Comparison of ENCODE assay signal across 12 cellular contexts in genomic region chr1:202291961-202292712, GRCh38. TPM values are rescaled to one million over a fixed set of nuclear protein-coding genes. Genes with fewer than 3 reads are reported as not detected.
DNase-seq lines count a peak whose midpoint lies in the region; ATAC-seq and TF ChIP-seq lines count a peak whose summit lies in the region.
"Had no signal": no experiment of that assay in that cellular context is flagged by ENCODE, and none has a peak within 500 bp of the region (broad histone marks: within the 10 kb centered on the region; RNA-seq: fewer than 3 reads in every experiment).

No MANE protein-coding gene starts in this region.

- no peak overlapping the region for H3K4me3 ChIP-seq in epithelial cell of esophagus (ENCODE audit: low read length)
- H3K4me3 ChIP-seq in osteoblast (ENCODE audit: insufficient read depth, low read length), result no peak overlapping the region
- H3K4me3 ChIP-seq in suprapubic skin, result no peak overlapping the region

- H3K27ac ChIP-seq in osteoblast (ENCODE audit: low read depth, low read length) (peak overlapping the region; percentile 20), suprapubic skin (no peak overlapping the region)
- H3K27ac ChIP-seq: HL-60 had no signal

- no peaks in the 10 kb centered on the region for H3K79me2 ChIP-seq in osteoblast (ENCODE audit: insufficient read depth, low read length)

- H3K36me3 ChIP-seq in osteoblast (ENCODE audit: insufficient read depth, low read length) (no peaks in the 10 kb centered on the region), suprapubic skin (no peaks in the 10 kb centered on the region)

- no peak for TF ChIP-seq POLR2A in suprapubic skin (IDR thresholded peaks at IDR 0.05)

- TF ChIP-seq CTCF in epithelial cell of esophagus (IDR thresholded peaks at IDR 0.05; ENCODE audit: insufficient read depth, low read depth, low read length, missing control alignments) (no peak), osteoblast (IDR thresholded peaks at IDR 0.05; ENCODE audit: extremely low read depth, low read depth, low read length) (no peak), suprapubic skin (IDR thresholded peaks at IDR 0.05) (no peak)

- H3K9me3 ChIP-seq in osteoblast (ENCODE audit: low read depth, low read length) (no peaks in the 10 kb centered on the region), suprapubic skin (no peaks in the 10 kb centered on the region)

- 71% methylated on average over 5 of the region's 5 CpGs for WGBS in suprapubic skin

- no peak for TF ChIP-seq EP300 in suprapubic skin (IDR thresholded peaks at IDR 0.05)

- no peak overlapping the region for H2AFZ ChIP-seq in osteoblast (ENCODE audit: low read length)

- H3K4me1 ChIP-seq in osteoblast (ENCODE audit: insufficient read depth, low read length) (peaks cover 19% of the 10 kb centered on the region), suprapubic skin (no peaks in the 10 kb centered on the region)

- peak; percentile 86 for DNase-seq in ELR (ENCODE audit: low read depth)
- DNase-seq in NCI-H69 (lab: John Stamatoyannopoulos, UW), result peak; percentile 76
- DNase-seq in epithelial cell of esophagus (ENCODE audit: low read depth), result peak; percentile 84
- peak; percentile 95 for DNase-seq in osteoblast (ENCODE audit: insufficient read length, low spot score, missing footprints)
- no peak for DNase-seq in NCI-H187 (lab: John Stamatoyannopoulos, UW)
- DNase-seq in T-helper 1 cell, result no peak
- DNase-seq in suprapubic skin (ENCODE audit: low spot score in 2 of 2), result no peak
- DNase-seq: activated B cell treated with CpG ODN at 0.5 μM for 24 hours; activated naive CD8-positive, alpha-beta T cell treated with anti-CD3 and anti-CD28 coated beads, Interleukin-2, amount 10 ng/mL, durations not matched to agents 7 days and 5 days; hippocampal formation had no signal

- H4K20me1 ChIP-seq in osteoblast (ENCODE audit: insufficient read depth, low read length), result no peaks in the 10 kb centered on the region

- ATAC-seq in HG03378 (IDR thresholded peaks at IDR 0.05; ENCODE audit: unreplicated experiment), result no peak

- no peak overlapping the region for H3K4me2 ChIP-seq in osteoblast (ENCODE audit: insufficient read depth, low read length)

- peaks cover 3% of the 10 kb centered on the region for H3K27me3 ChIP-seq in osteoblast (ENCODE audit: insufficient read depth, low read length)
- no peaks in the 10 kb centered on the region for H3K27me3 ChIP-seq in suprapubic skin

RNA-seq across cellular contexts. Expression of gene UBE2T, which starts 49.6 kb away (rescaled TPM):
- total RNA-seq in osteoblast (5.3 and 5.4 TPM in 2 replicates), suprapubic skin (10 to 100 TPM in 2 of 4 donors, 1 to 10 TPM in 2; 4.1 to 13.3 (median 7.6) TPM)

RNA-seq across cellular contexts. Expression of gene PPP1R12B, which starts 56.4 kb away (rescaled TPM):
- 20.0 and 20.6 TPM in 2 replicates for total RNA-seq in osteoblast
- total RNA-seq in suprapubic skin, result 10 to 100 TPM; 28.4 to 90.7 (median 30.8) TPM

Comparison
In these comparisons a context has a peak if more than half of its experiments do, and no peak if none do; other contexts are left out.
1. DNase-seq: peak in ELR (single experiment), NCI-H69 (single experiment), epithelial cell of esophagus (single experiment) and osteoblast (single experiment); none in NCI-H187 (0 of 2), T-helper 1 cell (0 of 5) and suprapubic skin (0 of 2).